Comparison of ENCODE assay signal across 9 cellular contexts in the genomic region with DNA sequence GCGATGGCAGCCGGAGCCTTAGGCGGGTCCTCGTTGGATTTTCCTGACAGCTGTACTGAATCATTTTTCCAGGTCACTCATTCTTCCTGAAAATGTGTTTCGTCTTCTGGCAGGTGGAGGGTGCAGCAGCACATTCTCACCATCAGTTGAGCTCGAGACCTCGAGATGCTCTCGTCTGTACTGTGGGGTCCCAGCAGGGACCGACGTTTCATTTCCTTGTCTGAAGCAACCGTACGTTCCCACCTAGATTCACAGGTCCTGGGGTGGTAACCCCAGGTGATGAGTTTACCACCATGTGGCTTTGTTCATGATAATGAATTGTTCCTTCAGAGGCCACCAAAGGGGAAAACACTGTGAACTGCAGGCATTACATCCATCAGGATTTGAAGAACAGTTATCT.
"Had no signal": no experiment of that assay in that cellular context is flagged by ENCODE, and none has a peak within 500 bp of the region (broad histone marks: within the 10 kb centered on the region; RNA-seq: fewer than 3 reads in every experiment).

No MANE protein-coding gene starts in this region.

- H3K4me3 ChIP-seq: GM23248, HAP-1 had no signal

- H3K27me3 Mint-ChIP-seq: IgD-negative memory B cell had no signal

- H3K4me1 Mint-ChIP-seq: IgD-negative memory B cell had no signal

- ATAC-seq: HCT116, HepG2 had no signal

- H3K36me3 ChIP-seq: HAP-1 had no signal

- DNase-seq: GM23248, GOT3, H7, HFFc6 had no signal

- H3K27ac Mint-ChIP-seq: HFFc6 had no signal

- H3K4me1 ChIP-seq: HAP-1 had no signal

- H3K4me3 Mint-ChIP-seq: HFFc6, IgD-negative memory B cell had no signal

- H3K27ac ChIP-seq: GM23248, HL-60 had no signal

- H3K9me3 ChIP-seq: HAP-1 had no signal
